In the genomic region with DNA sequence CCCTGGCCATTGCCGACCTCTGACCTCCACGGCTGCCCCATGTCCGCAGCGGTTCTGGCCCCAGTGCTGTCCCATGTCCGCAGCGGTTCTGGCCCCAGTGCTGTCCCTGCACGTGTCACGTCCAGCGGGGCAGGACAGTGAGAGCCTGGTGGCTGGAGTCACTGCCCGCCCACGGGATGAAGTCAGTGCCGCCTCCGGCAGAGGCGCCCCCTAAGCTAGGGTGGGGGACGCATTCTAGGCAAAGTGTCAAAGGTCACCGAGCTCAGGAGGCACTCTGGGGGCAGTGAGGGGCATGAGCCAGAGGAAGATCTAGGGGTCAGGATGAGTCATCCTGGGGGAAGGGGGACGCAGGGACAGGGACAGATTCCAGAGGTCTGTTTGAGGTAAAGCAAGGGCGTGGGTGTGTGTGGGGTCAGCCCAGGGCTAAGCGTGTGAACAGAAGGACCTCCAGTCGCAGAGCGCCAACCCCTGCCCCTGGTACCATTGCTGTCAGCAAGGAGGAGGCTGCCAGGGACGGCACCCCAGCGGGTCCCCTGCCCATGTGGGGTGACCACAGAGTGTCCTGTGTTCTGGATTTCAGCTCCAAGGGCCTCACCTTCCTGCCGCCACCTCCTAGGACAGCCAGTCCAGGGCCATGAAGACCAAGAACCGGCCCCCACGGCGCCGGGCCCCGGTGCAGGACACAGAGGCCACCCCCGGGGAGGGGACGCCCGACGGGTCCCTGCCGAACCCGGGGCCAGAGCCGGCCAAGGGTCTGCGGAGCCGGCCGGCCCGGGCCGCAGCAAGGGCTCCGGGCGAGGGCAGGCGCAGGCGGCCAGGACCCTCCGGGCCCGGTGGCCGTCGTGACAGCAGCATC, we compare ENCODE assay signal across 8 cellular contexts. TPM values are rescaled to one million over a fixed set of nuclear protein-coding genes. Genes with fewer than 3 reads are reported as not detected.
DNase-seq lines count a peak whose midpoint lies in the region; ATAC-seq and TF ChIP-seq lines count a peak whose summit lies in the region.

No MANE protein-coding gene starts in this region.

- H3K4me3 Mint-ChIP-seq in activated CD4-positive, alpha-beta T cell treated with anti-CD3 and anti-CD28 coated beads, Interleukin-2, amount 10 ng/mL, durations not matched to agents 7 days and 5 days: peak overlapping the region; percentile 25
- peak overlapping the region; percentile 63 for H3K4me3 Mint-ChIP-seq in activated T-cell treated with anti-CD3 and anti-CD28 coated beads, Interleukin-2, amount 50 U/mL, for 4 hours
- H3K4me3 Mint-ChIP-seq in immature natural killer cell: peak overlapping the region; percentile 9 to 55 (median 47)
- H3K4me3 Mint-ChIP-seq in CD14-positive monocyte: peak overlapping the region in 1 of 2 donors; percentile 52

- peaks cover 3% of the 10 kb centered on the region for H3K36me3 Mint-ChIP-seq in activated CD4-positive, alpha-beta T cell treated with anti-CD3 and anti-CD28 coated beads, Interleukin-2, amount 10 ng/mL, durations not matched to agents 7 days and 5 days (ENCODE audit: low read depth)
- H3K36me3 Mint-ChIP-seq in activated T-cell treated with anti-CD3 and anti-CD28 coated beads, Interleukin-2, amount 50 U/mL, for 4 hours (ENCODE audit: insufficient read depth): peaks cover 8% of the 10 kb centered on the region
- H3K36me3 Mint-ChIP-seq in immature natural killer cell: peaks cover 7 to 13% (median 12%) of the 10 kb centered on the region in 3 donors
- H3K36me3 Mint-ChIP-seq in CD14-positive monocyte: peaks cover 31 to 34% of the 10 kb centered on the region in 2 donors

- intact Hi-C loops in CD14-positive monocyte (cut with micrococcal nuclease): no loop called here

- peak overlapping the region; percentile 42 for H3K4me3 ChIP-seq in thymus (ENCODE audit: low read length)

- H3K4me1 ChIP-seq in thymus (ENCODE audit: control insufficient read depth, insufficient read depth, low read length): peaks cover 2% of the 10 kb centered on the region

- CTCF ChIA-PET in activated CD4-positive, alpha-beta T cell treated with anti-CD3 and anti-CD28 coated beads, Interleukin-2, amount 10 ng/mL, durations not matched to agents 7 days and 5 days (lab: Charles Lee): interaction anchor here (2.4 kb wide), 1 partner anchor 10 kb away, joined by 8 read pairs; no protein-coding TSS in a partner anchor

- no peak overlapping the region for H3K27ac Mint-ChIP-seq in activated CD4-positive, alpha-beta T cell treated with anti-CD3 and anti-CD28 coated beads, Interleukin-2, amount 10 ng/mL, durations not matched to agents 7 days and 5 days
- H3K27ac Mint-ChIP-seq in immature natural killer cell (no peak overlapping the region), CD14-positive monocyte (peak overlapping the region in 1 of 7 donors; percentile 26)

- WGBS in thymus: 92% methylated on average over 49 of the region's 49 CpGs

- DNase-seq in activated CD4-positive, alpha-beta T cell treated with anti-CD3 and anti-CD28 coated beads, Interleukin-2, amount 10 ng/mL, durations not matched to agents 7 days and 5 days: no peak
- DNase-seq in activated CD4-positive, alpha-beta T cell treated with anti-CD3 and anti-CD28 coated beads for 4 hours: no peak
- no peak for DNase-seq in activated T-cell treated with anti-CD3 and anti-CD28 coated beads, Interleukin-2, amount 50 U/mL, for 4 hours
- no peak for DNase-seq in immature natural killer cell
- no peak for DNase-seq in COLO668 (lab: John Stamatoyannopoulos, UW; ENCODE audit: unreplicated experiment)
- DNase-seq in NCI-H69 (lab: John Stamatoyannopoulos, UW): no peak
- DNase-seq in CD14-positive monocyte (ENCODE audit: low spot score): no peak

- peaks cover 8% of the 10 kb centered on the region for H3K4me1 Mint-ChIP-seq in activated CD4-positive, alpha-beta T cell treated with anti-CD3 and anti-CD28 coated beads, Interleukin-2, amount 10 ng/mL, durations not matched to agents 7 days and 5 days
- H3K4me1 Mint-ChIP-seq in activated T-cell treated with anti-CD3 and anti-CD28 coated beads, Interleukin-2, amount 50 U/mL, for 4 hours (ENCODE audit: low read depth): peaks cover 4% of the 10 kb centered on the region
- peaks cover 0 to 8% of the 10 kb centered on the region in 2 donors for H3K4me1 Mint-ChIP-seq in immature natural killer cell
- peaks cover 4% of the 10 kb centered on the region for H3K4me1 Mint-ChIP-seq in CD14-positive monocyte

- no peaks in the 10 kb centered on the region for H3K9me3 Mint-ChIP-seq in activated CD4-positive, alpha-beta T cell treated with anti-CD3 and anti-CD28 coated beads, Interleukin-2, amount 10 ng/mL, durations not matched to agents 7 days and 5 days
- H3K9me3 Mint-ChIP-seq in activated T-cell treated with anti-CD3 and anti-CD28 coated beads, Interleukin-2, amount 50 U/mL, for 4 hours: no peaks in the 10 kb centered on the region
- H3K9me3 Mint-ChIP-seq in immature natural killer cell: no peaks in the 10 kb centered on the region
- H3K9me3 Mint-ChIP-seq in CD14-positive monocyte: peaks cover 0 to 11% (median 5%) of the 10 kb centered on the region in 7 donors

- no peak for TF ChIP-seq CTCF in CD14-positive monocyte (IDR thresholded peaks at IDR 0.05)

- POLR2A ChIA-PET in activated CD4-positive, alpha-beta T cell treated with anti-CD3 and anti-CD28 coated beads, Interleukin-2, amount 10 ng/mL, durations not matched to agents 7 days and 5 days (lab: Charles Lee): no interaction called here

- H3K27me3 ChIP-seq in thymus (ENCODE audit: control insufficient read depth, insufficient read depth): peaks cover 5% of the 10 kb centered on the region

- H3K27ac ChIP-seq in thymus (ENCODE audit: low read depth): no peak overlapping the region

- no peaks in the 10 kb centered on the region for H3K9me3 ChIP-seq in thymus (ENCODE audit: control insufficient read depth)

- peaks cover 17% of the 10 kb centered on the region for H3K36me3 ChIP-seq in thymus (ENCODE audit: control insufficient read depth, insufficient read depth)

- no peaks in the 10 kb centered on the region for H3K27me3 Mint-ChIP-seq in activated CD4-positive, alpha-beta T cell treated with anti-CD3 and anti-CD28 coated beads, Interleukin-2, amount 10 ng/mL, durations not matched to agents 7 days and 5 days
- no peaks in the 10 kb centered on the region for H3K27me3 Mint-ChIP-seq in activated T-cell treated with anti-CD3 and anti-CD28 coated beads, Interleukin-2, amount 50 U/mL, for 4 hours (ENCODE audit: low read depth)
- H3K27me3 Mint-ChIP-seq in immature natural killer cell (ENCODE audit: low read depth in 3 of 3): peaks cover 0 to 6% (median 2%) of the 10 kb centered on the region in 3 donors
- H3K27me3 Mint-ChIP-seq in CD14-positive monocyte (ENCODE audit: low read depth in 3 of 3): peaks cover 19 to 35% (median 23%) of the 10 kb centered on the region in 3 donors

- no peak for ATAC-seq in activated T-cell treated with anti-CD3 and anti-CD28 coated beads, Interleukin-2, amount 50 U/mL, for 4 hours

RNA-seq across cellular contexts. Expression of a gene that starts 0.7 kb away (rescaled TPM):
- total RNA-seq in activated CD4-positive, alpha-beta T cell treated with anti-CD3 and anti-CD28 coated beads, Interleukin-2, amount 10 ng/mL, durations not matched to agents 7 days and 5 days: not detected
- total RNA-seq in activated T-cell treated with anti-CD3 and anti-CD28 coated beads, Interleukin-2, amount 50 U/mL, for 4 hours: under 1 TPM in 2 of 3 donors, not detected in 1; 0.52 to 0.69 TPM
- polyA plus RNA-seq in immature natural killer cell (not detected), thymus (0.07 TPM), CD14-positive monocyte (not detected)

RNA-seq across cellular contexts. Expression of a gene that starts 40.1 kb away (rescaled TPM):
- 10 to 100 TPM; 82.5 to 99.2 TPM for total RNA-seq in activated CD4-positive, alpha-beta T cell treated with anti-CD3 and anti-CD28 coated beads, Interleukin-2, amount 10 ng/mL, durations not matched to agents 7 days and 5 days
- total RNA-seq in activated T-cell treated with anti-CD3 and anti-CD28 coated beads, Interleukin-2, amount 50 U/mL, for 4 hours: 10 to 100 TPM; 35.1 to 42.8 (median 36.1) TPM
- polyA plus RNA-seq in immature natural killer cell (10 to 100 TPM in 1 of 3 donors, 1 to 10 TPM in 2; 5.2 to 12.3 (median 6.7) TPM), thymus (30.0 TPM), CD14-positive monocyte (10 to 100 TPM in 1 of 2 donors, 1 to 10 TPM in 1; 5.7 to 10.2 TPM)
